ENCODE assay signal across 9 cellular contexts in genomic region chr1:162206749-162207635, GRCh38.
A peak's percentile ranks its signal among the peaks of the same experiment; 100 is the strongest.
DNase-seq lines count a peak whose midpoint lies in the region; ATAC-seq and TF ChIP-seq lines count a peak whose summit lies in the region.
"Had no signal": no experiment of that assay in that cellular context is flagged by ENCODE, and none has a peak within 500 bp of the region (broad histone marks: within the 10 kb centered on the region; RNA-seq: fewer than 3 reads in every experiment).

No MANE protein-coding gene starts in this region.

- peaks cover 23% of the 10 kb centered on the region for H3K79me2 ChIP-seq in hepatocyte

- intact Hi-C loops in transverse colon (cut with DNase I; ENCODE audit: low total_unique reads), result no loop called here

- no peak for ATAC-seq in HG03457 (IDR thresholded peaks at IDR 0.05; ENCODE audit: unreplicated experiment)

- no peaks in the 10 kb centered on the region for H4K20me1 ChIP-seq in hepatocyte (ENCODE audit: insufficient read depth, poor library complexity, severe bottlenecking)

- WGBS in hepatocyte (ENCODE audit: low lambda C conversion rate, missing lambda C conversion rate), result 32% methylated on average over 12 of the region's 12 CpGs
- WGBS in transverse colon (ENCODE audit: low coverage in 1 of 2), 2 donors, result 21 to 28% methylated on average over 6 to 12 of the region's 12 CpGs

- H3K4me3 ChIP-seq in hepatocyte (no peak overlapping the region), transverse colon (no peak overlapping the region)

- TF ChIP-seq CTCF in hepatocyte (IDR thresholded peaks at IDR 0.05; ENCODE audit: poor library complexity), result no peak
- peak in 2 of 5 experiments; percentile 29 to 50 for TF ChIP-seq CTCF in transverse colon (IDR thresholded peaks at IDR 0.05)

- H3K36me3 ChIP-seq in hepatocyte (replicated peaks; ENCODE audit: insufficient read depth, low read depth) (no peaks in the 10 kb centered on the region), transverse colon (no peaks in the 10 kb centered on the region)

- H2AFZ ChIP-seq in hepatocyte, result no peak overlapping the region

- H3K27ac ChIP-seq in hepatocyte (peak overlapping the region; percentile 50), transverse colon (peak overlapping the region; percentile 66 to 84 (median 76))

- in situ Hi-C loops in transverse colon (cut with MboI; ENCODE audit: low pct_ligation_motif_present in 1 of 4, low pct_unique_long_range_greater_than_20kb in 1 of 4, low sequenced_read_pairs in 3 of 4), result no loop called here

- H3K9me3 ChIP-seq in hepatocyte (ENCODE audit: low read depth) (no peaks in the 10 kb centered on the region), transverse colon (no peaks in the 10 kb centered on the region)

- TF ChIP-seq POLR2A in transverse colon (IDR thresholded peaks at IDR 0.05), result no peak

- H3K9me2 ChIP-seq in hepatocyte (replicated peaks; ENCODE audit: insufficient read depth), result no peaks in the 10 kb centered on the region

- no peak for TF ChIP-seq EP300 in transverse colon (IDR thresholded peaks at IDR 0.05; ENCODE audit: low read depth)

- H3K4me2 ChIP-seq in hepatocyte, result peak overlapping the region; percentile 59

- H3K4me1 ChIP-seq in hepatocyte (ENCODE audit: insufficient read depth) (peaks cover 8% of the 10 kb centered on the region), transverse colon (peaks cover 3 to 41% (median 16%) of the 10 kb centered on the region in 4 donors)

- H3K27me3 ChIP-seq in hepatocyte (no peaks in the 10 kb centered on the region), transverse colon (no peaks in the 10 kb centered on the region)

- DNase-seq in NOMO-1 (lab: John Stamatoyannopoulos, UW; ENCODE audit: unreplicated experiment in 2 of 2) (peak; percentile 19 to 50), NOMO-1 treated with dmso at 0.1 percent for 144 hours (lab: John Stamatoyannopoulos, UW; ENCODE audit: unreplicated experiment) (no peak), NOMO-1 treated with DMSO at 0.1 percent for 48 hours (lab: John Stamatoyannopoulos, UW; ENCODE audit: unreplicated experiment) (peak; percentile 50), hepatocyte (ENCODE audit: low spot score) (peak; percentile 55), transverse colon (peak; percentile 62), superior temporal gyrus (ENCODE audit: extremely low spot score) (no peak), GDM1 (lab: John Stamatoyannopoulos, UW) (no peak)
- DNase-seq: NCI-H446 had no signal

Comparison
In these comparisons a context has a peak if more than half of its experiments do, and no peak if none do; other contexts are left out.
1. DNase-seq: peak in NOMO-1 (2 of 2), NOMO-1 treated with DMSO at 0.1 percent for 48 hours (single experiment), hepatocyte (single experiment) and transverse colon (single experiment); none in NOMO-1 treated with dmso at 0.1 percent for 144 hours (single experiment), superior temporal gyrus (single experiment) and GDM1 (single experiment).